ENCODE assay signal across 22 cellular contexts in the genomic region with DNA sequence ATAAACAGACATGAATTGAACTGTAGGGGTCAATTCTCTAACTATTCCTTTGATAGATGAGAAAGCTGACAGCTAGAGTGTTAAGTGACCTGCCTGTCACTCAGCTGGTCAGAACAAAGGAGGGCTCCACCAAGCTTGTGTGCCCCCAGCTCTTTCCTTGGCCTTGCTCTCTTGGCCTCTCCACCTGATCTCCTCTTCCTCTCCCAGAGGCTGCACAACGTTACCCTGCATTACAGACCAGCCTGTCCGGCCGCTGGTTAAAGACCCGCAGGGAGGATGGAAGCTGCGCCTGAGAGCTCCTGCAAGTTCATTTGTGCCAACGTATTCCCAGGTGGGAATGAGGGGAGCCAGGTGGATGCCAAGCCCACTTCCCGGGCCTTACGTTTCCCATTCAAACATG.
"Had no signal": no experiment of that assay in that cellular context is flagged by ENCODE, and none has a peak within 500 bp of the region (broad histone marks: within the 10 kb centered on the region; RNA-seq: fewer than 3 reads in every experiment).

No MANE protein-coding gene starts in this region.

- H3K27ac ChIP-seq: foreskin keratinocyte, hepatocyte, left ventricle myocardium inferior, ovary, tibial artery, upper lobe of left lung, uterus had no signal

- H3K4me1 ChIP-seq: foreskin keratinocyte, tibial artery, upper lobe of left lung, uterus had no signal

- H3K36me3 ChIP-seq: left ventricle myocardium inferior, ovary, tibial artery, upper lobe of left lung, uterus had no signal

- H3K27ac Mint-ChIP-seq: nephron; progenitor cell of endocrine pancreas; stimulated activated memory B cell treated with anti-CD40 and anti-IgM and Interleukin-4, amounts not matched to agents 10 μg/mL and 1 μg/mL and 100 μg/mL, for 72 hours; stimulated activated naive CD8-positive, alpha-beta T cell treated with anti-CD3 and anti-CD28 coated beads, Interleukin-15, Interleukin-2, amounts not matched to agents 100 ng/mL and 50 ng/mL, for 24 hours had no signal

- FAIRE-seq: endothelial cell of umbilical vein, kidney had no signal

- DNase-seq: effector memory CD4-positive, alpha-beta T cell; erythroblast; foreskin keratinocyte; kidney; left cardiac atrium; left ventricle myocardium inferior; mesendoderm; naive B cell; nucleus accumbens; ovary; right cardiac atrium; stimulated activated CD4-positive, alpha-beta T cell treated with anti-CD3 and anti-CD28 coated beads, Interleukin-4, amount 100 ng/mL, for 1 hour; tibial artery; upper lobe of left lung; uterus had no signal

- H3K36me3 Mint-ChIP-seq: naive B cell; stimulated activated memory B cell treated with anti-CD40 and anti-IgM and Interleukin-4, amounts not matched to agents 10 μg/mL and 1 μg/mL and 100 μg/mL, for 72 hours had no signal

- ATAC-seq: foreskin keratinocyte; left cardiac atrium; right cardiac atrium; stimulated activated memory B cell treated with anti-CD40 and anti-IgM and Interleukin-4, amounts not matched to agents 10 μg/mL and 1 μg/mL and 100 μg/mL, for 72 hours had no signal

- H3K4me3 ChIP-seq: hepatocyte, left ventricle myocardium inferior, lung, ovary, tibial artery, upper lobe of left lung, uterus had no signal

- H2AFZ ChIP-seq: hepatocyte had no signal

- H3K9me3 Mint-ChIP-seq: stimulated activated memory B cell treated with anti-CD40 and anti-IgM and Interleukin-4, amounts not matched to agents 10 μg/mL and 1 μg/mL and 100 μg/mL, for 72 hours; stimulated activated naive CD8-positive, alpha-beta T cell treated with anti-CD3 and anti-CD28 coated beads, Interleukin-15, Interleukin-2, amounts not matched to agents 100 ng/mL and 50 ng/mL, for 24 hours had no signal

- H3K9me3 ChIP-seq: ovary, tibial artery, upper lobe of left lung, uterus had no signal

- H3K4me3 Mint-ChIP-seq: naive B cell; nephron; stimulated activated memory B cell treated with anti-CD40 and anti-IgM and Interleukin-4, amounts not matched to agents 10 μg/mL and 1 μg/mL and 100 μg/mL, for 72 hours; stimulated activated naive CD8-positive, alpha-beta T cell treated with anti-CD3 and anti-CD28 coated beads, Interleukin-15, Interleukin-2, amounts not matched to agents 100 ng/mL and 50 ng/mL, for 24 hours had no signal

- H3K4me1 Mint-ChIP-seq: naive B cell; stimulated activated memory B cell treated with anti-CD40 and anti-IgM and Interleukin-4, amounts not matched to agents 10 μg/mL and 1 μg/mL and 100 μg/mL, for 72 hours had no signal

- H3K27me3 Mint-ChIP-seq: naive B cell; progenitor cell of endocrine pancreas; stimulated activated memory B cell treated with anti-CD40 and anti-IgM and Interleukin-4, amounts not matched to agents 10 μg/mL and 1 μg/mL and 100 μg/mL, for 72 hours; stimulated activated naive CD8-positive, alpha-beta T cell treated with anti-CD3 and anti-CD28 coated beads, Interleukin-15, Interleukin-2, amounts not matched to agents 100 ng/mL and 50 ng/mL, for 24 hours had no signal

- H3K4me2 ChIP-seq: hepatocyte had no signal

- H3K27me3 ChIP-seq: foreskin keratinocyte, hepatocyte, ovary, tibial artery, upper lobe of left lung, uterus had no signal
